9 cellular contexts compared by ENCODE assay signal in genomic region chr10:124388476-124388822, GRCh38. TPM values are rescaled to one million over a fixed set of nuclear protein-coding genes. Genes with fewer than 3 reads are reported as not detected.
A peak's percentile ranks its signal among the peaks of the same experiment; 100 is the strongest.
DNase-seq lines count a peak whose midpoint lies in the region; ATAC-seq and TF ChIP-seq lines count a peak whose summit lies in the region.
"Had no signal": no experiment of that assay in that cellular context is flagged by ENCODE, and none has a peak within 500 bp of the region (broad histone marks: within the 10 kb centered on the region; RNA-seq: fewer than 3 reads in every experiment).

No MANE protein-coding gene starts in this region.

- intact Hi-C loops in Right ventricle myocardium inferior (cut with DNase I) (loop anchor here (5.0 to 10.0 kb wide), 2 partner anchors 124 to 806 kb away; no protein-coding TSS in a partner anchor), cardiac septum (cut with DNase I) (loop anchor here (10.0 kb wide), 1 partner anchor 284 kb away; no protein-coding TSS in a partner anchor), upper lobe of right lung (cut with DNase I) (loop anchor here (5.0 kb wide), 1 partner anchor 396 kb away; no protein-coding TSS in a partner anchor)

- H3K36me3 Mint-ChIP-seq in endodermal cell (ENCODE audit: low read depth) (no peaks in the 10 kb centered on the region), naive B cell (no peaks in the 10 kb centered on the region)
- H3K36me3 Mint-ChIP-seq: activated CD4-positive, alpha-beta memory T cell treated with anti-CD3 and anti-CD28 coated beads for 36 hours had no signal

- 91 to 92% methylated on average over 5 to 9 of the region's 9 CpGs for WGBS in endodermal cell (ENCODE audit: insufficient coverage in 1 of 2, insufficient read length in 1 of 2), 2 experiments

- H3K4me3 ChIP-seq in endodermal cell (ENCODE audit: low read length) (no peak overlapping the region), upper lobe of right lung (peak overlapping the region; percentile 58)

- H3K4me3 Mint-ChIP-seq in endodermal cell: peak overlapping the region; percentile 20
- peak overlapping the region; percentile 25 to 85 (median 62) for H3K4me3 Mint-ChIP-seq in naive B cell

- peaks cover 14% of the 10 kb centered on the region for H3K27me3 Mint-ChIP-seq in endodermal cell (ENCODE audit: insufficient read depth)
- H3K27me3 Mint-ChIP-seq in naive B cell: peaks cover 1 to 8% (median 2%) of the 10 kb centered on the region in 3 donors

- H3K27ac Mint-ChIP-seq in endodermal cell (no peak overlapping the region), naive B cell (no peak overlapping the region)
- H3K27ac Mint-ChIP-seq: activated CD4-positive, alpha-beta memory T cell treated with anti-CD3 and anti-CD28 coated beads for 36 hours had no signal

- H3K9me3 ChIP-seq in endodermal cell (ENCODE audit: control insufficient read depth, low read length): no peaks in the 10 kb centered on the region
- no peaks in the 10 kb centered on the region for H3K9me3 ChIP-seq in upper lobe of right lung

- H3K4me1 Mint-ChIP-seq in endodermal cell: no peaks in the 10 kb centered on the region
- peaks cover 0 to 5% (median 4%) of the 10 kb centered on the region in 3 donors for H3K4me1 Mint-ChIP-seq in naive B cell

- DNase-seq in Right ventricle myocardium inferior (ENCODE audit: missing footprints) (no peak), cardiac septum (ENCODE audit: low spot score) (no peak), endodermal cell (no peak), naive B cell (no peak), upper lobe of right lung (no peak), dermis blood vessel endothelial cell (no peak)
- DNase-seq in stimulated activated CD4-positive, alpha-beta T cell treated with anti-CD3 and anti-CD28 coated beads, Interleukin-12 subunit alpha, Interleukin-12 subunit beta, amount 100 ng/mL, for 4 hours: no peak
- DNase-seq: activated CD4-positive, alpha-beta memory T cell treated with anti-CD3 and anti-CD28 coated beads for 36 hours had no signal

- H3K9ac ChIP-seq in endodermal cell (ENCODE audit: extremely low read depth, low read length, poor library complexity, severe bottlenecking): no peak overlapping the region

- H3K36me3 ChIP-seq in endodermal cell (ENCODE audit: control insufficient read depth, insufficient read depth, low read length): no peaks in the 10 kb centered on the region
- H3K36me3 ChIP-seq in upper lobe of right lung: no peaks in the 10 kb centered on the region

- TF ChIP-seq CTCF in endodermal cell (conservative IDR thresholded peaks at IDR 0.05) (no peak), upper lobe of right lung (IDR thresholded peaks at IDR 0.05) (no peak)

- H3K9me3 Mint-ChIP-seq in endodermal cell: no peaks in the 10 kb centered on the region
- peaks cover 0 to 3% (median 0%) of the 10 kb centered on the region in 7 donors for H3K9me3 Mint-ChIP-seq in naive B cell

- H3K27me3 ChIP-seq in endodermal cell (ENCODE audit: control insufficient read depth, insufficient read depth, low read length, poor library complexity, severe bottlenecking): no peaks in the 10 kb centered on the region
- no peaks in the 10 kb centered on the region for H3K27me3 ChIP-seq in upper lobe of right lung

- H3K4me1 ChIP-seq in endodermal cell (ENCODE audit: control insufficient read depth, insufficient read depth, low read length) (no peaks in the 10 kb centered on the region), upper lobe of right lung (peaks cover 8% of the 10 kb centered on the region)

- H3K27ac ChIP-seq in endodermal cell (ENCODE audit: low read depth, low read length): no peak overlapping the region
- no peak overlapping the region for H3K27ac ChIP-seq in upper lobe of right lung

- peak; percentile 7 for ATAC-seq in Right ventricle myocardium inferior
- ATAC-seq in naive B cell (ENCODE audit: low read depth in 2 of 2): no peak
- no peak for ATAC-seq in upper lobe of right lung
- ATAC-seq in HG02970 (IDR thresholded peaks at IDR 0.05; ENCODE audit: low FRiP score, unreplicated experiment): no peak

RNA-seq across cellular contexts. Expression of gene OAT, which starts 30.3 kb away (rescaled TPM):
- total RNA-seq in Right ventricle myocardium inferior (27.3 TPM), cardiac septum (38.0 TPM), endodermal cell (10 to 100 TPM; 58.6 to 71.6 TPM), upper lobe of right lung (55.2 TPM), dermis blood vessel endothelial cell (107 and 122 TPM in 2 replicates)
- polyA plus RNA-seq in endodermal cell (2013, experiment 1 of 2): 36.5 TPM
- polyA plus RNA-seq in endodermal cell (2013, experiment 2 of 2): 37.6 TPM
- 10 to 100 TPM; 44.1 to 93.7 (median 54.1) TPM for polyA plus RNA-seq in naive B cell (ENCODE audit: low read depth in 6 of 6)
